In genomic region chr1:55604194-55604593, GRCh38 we compare ENCODE assay signal across 20 cellular contexts.
DNase-seq lines count a peak whose midpoint lies in the region; ATAC-seq and TF ChIP-seq lines count a peak whose summit lies in the region.
"Had no signal": no experiment of that assay in that cellular context is flagged by ENCODE, and none has a peak within 500 bp of the region (broad histone marks: within the 10 kb centered on the region; RNA-seq: fewer than 3 reads in every experiment).

No MANE protein-coding gene starts in this region.

- intact Hi-C loops in thyroid gland (cut with DNase I), result no loop called here

- peak; percentile 63 for DNase-seq in MV-4-11 (lab: John Stamatoyannopoulos, UW)
- DNase-seq in coronary artery (ENCODE audit: low spot score), result no peak
- no peak for DNase-seq in hepatocyte (ENCODE audit: low spot score)
- no peak for DNase-seq in suprapubic skin (ENCODE audit: low spot score in 2 of 2)
- no peak for DNase-seq in thyroid gland
- DNase-seq in OCI-M1 (lab: John Stamatoyannopoulos, UW), result no peak
- DNase-seq in GM19238 (ENCODE audit: insufficient read length, low spot score), result no peak
- DNase-seq: BE2C, DMS79, GM23248, H9, KG1, NCI-H1092 treated with DMSO at 0.1 percent for 48 hours, NCI-H1436 treated with DMSO at 0.1 percent for 48 hours, NCI-H2029, NCI-H2171, NCI-H345, NCI-H524 had no signal

- no peak for TF ChIP-seq EP300 in suprapubic skin (IDR thresholded peaks at IDR 0.05)

- peaks cover 18% of the 10 kb centered on the region for H3K4me1 ChIP-seq in hepatocyte (ENCODE audit: insufficient read depth)
- peaks cover 10% of the 10 kb centered on the region for H3K4me1 ChIP-seq in suprapubic skin
- H3K4me1 ChIP-seq in thyroid gland, result peaks cover 0 to 4% of the 10 kb centered on the region in 2 donors
- H3K4me1 ChIP-seq: BE2C had no signal

- peak overlapping the region; percentile 15 to 67 for H3K27ac ChIP-seq in coronary artery
- H3K27ac ChIP-seq in hepatocyte, result peak overlapping the region; percentile 70
- H3K27ac ChIP-seq in suprapubic skin, result peak overlapping the region; percentile 52
- no peak overlapping the region for H3K27ac ChIP-seq in thyroid gland
- H3K27ac ChIP-seq: GM23248, HL-60 had no signal

- no peaks in the 10 kb centered on the region for H3K9me2 ChIP-seq in hepatocyte (replicated peaks; ENCODE audit: insufficient read depth)

- no peak overlapping the region for H2AFZ ChIP-seq in hepatocyte
- H2AFZ ChIP-seq: GM23248 had no signal

- H3K4me2 ChIP-seq in hepatocyte, result no peak overlapping the region

- no peaks in the 10 kb centered on the region for H4K20me1 ChIP-seq in hepatocyte (ENCODE audit: insufficient read depth, poor library complexity, severe bottlenecking)

- no peak for ATAC-seq in HG03565 (IDR thresholded peaks at IDR 0.05; ENCODE audit: unreplicated experiment)

- H3K36me3 ChIP-seq in hepatocyte (replicated peaks; ENCODE audit: insufficient read depth, low read depth) (no peaks in the 10 kb centered on the region), suprapubic skin (no peaks in the 10 kb centered on the region), thyroid gland (no peaks in the 10 kb centered on the region)
- H3K36me3 ChIP-seq: BE2C had no signal

- TF ChIP-seq CTCF in coronary artery (IDR thresholded peaks at IDR 0.05), result no peak
- no peak for TF ChIP-seq CTCF in hepatocyte (IDR thresholded peaks at IDR 0.05; ENCODE audit: poor library complexity)
- no peak for TF ChIP-seq CTCF in suprapubic skin (IDR thresholded peaks at IDR 0.05)
- no peak for TF ChIP-seq CTCF in thyroid gland (IDR thresholded peaks at IDR 0.05)

- TF ChIP-seq POLR2A in suprapubic skin (IDR thresholded peaks at IDR 0.05) (no peak), thyroid gland (IDR thresholded peaks at IDR 0.05) (no peak)

- no peaks in the 10 kb centered on the region for H3K27me3 ChIP-seq in hepatocyte
- H3K27me3 ChIP-seq in suprapubic skin, result no peaks in the 10 kb centered on the region
- H3K27me3 ChIP-seq in thyroid gland, result no peaks in the 10 kb centered on the region
- H3K27me3 ChIP-seq: BE2C had no signal

- H3K4me3 ChIP-seq in coronary artery, result no peak overlapping the region
- H3K4me3 ChIP-seq in hepatocyte, result no peak overlapping the region
- H3K4me3 ChIP-seq in suprapubic skin, result no peak overlapping the region
- H3K4me3 ChIP-seq in thyroid gland (replicated peaks in 1 of 3), result no peak overlapping the region
- H3K4me3 ChIP-seq: GM23248 had no signal

- no peaks in the 10 kb centered on the region for H3K79me2 ChIP-seq in hepatocyte

- peaks cover 2% of the 10 kb centered on the region for H3K9me3 ChIP-seq in hepatocyte (ENCODE audit: low read depth)
- no peaks in the 10 kb centered on the region for H3K9me3 ChIP-seq in suprapubic skin
- no peaks in the 10 kb centered on the region for H3K9me3 ChIP-seq in thyroid gland
- H3K9me3 ChIP-seq: BE2C had no signal

Comparison
In these comparisons a context has a peak if more than half of its experiments do, and no peak if none do; other contexts are left out.
1. H3K27ac ChIP-seq: peak in coronary artery (2 of 2), hepatocyte (single experiment) and suprapubic skin (single experiment); none in thyroid gland (0 of 3).